Comparison of ENCODE assay signal across 8 cellular contexts in the genomic region with DNA sequence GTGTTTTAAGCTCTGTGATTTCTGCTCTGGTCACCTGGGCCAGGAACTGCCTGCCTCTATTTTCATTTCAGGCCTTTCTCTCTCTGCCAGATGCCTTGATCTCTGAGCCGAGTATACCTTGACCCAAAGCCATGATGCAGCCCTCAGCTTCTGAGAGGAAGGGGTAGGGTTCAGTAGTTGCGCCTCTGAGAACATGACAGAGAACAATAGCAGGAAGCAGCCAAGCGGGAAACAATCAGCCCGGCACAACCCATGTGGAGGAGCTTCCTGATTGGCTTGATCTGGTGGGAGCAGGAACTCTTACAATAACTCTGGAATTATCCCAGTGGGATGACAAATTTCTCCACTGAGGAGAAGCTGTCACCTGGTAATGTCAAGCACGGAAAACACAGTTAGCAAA.
DNase-seq lines count a peak whose midpoint lies in the region; ATAC-seq, FAIRE-seq and TF ChIP-seq lines count a peak whose summit lies in the region.

No MANE protein-coding gene starts in this region.

- no peak overlapping the region for H3K27ac Mint-ChIP-seq in CD8-positive, alpha-beta T cell
- no peak overlapping the region for H3K27ac Mint-ChIP-seq in Calu3 (ENCODE audit: unreplicated experiment)

- H3K9me2 ChIP-seq in Loucy (replicated peaks; ENCODE audit: low read depth, low read length): no peaks in the 10 kb centered on the region

- no peak for TF ChIP-seq RAD21 in HepG2 (CRISPR knock-in tag; IDR thresholded peaks at IDR 0.05)

- no peaks in the 10 kb centered on the region for H3F3A ChIP-seq in Loucy (ENCODE audit: low read depth)

- ATAC-seq in GM21619 (IDR thresholded peaks at IDR 0.05; ENCODE audit: unreplicated experiment) (peak; percentile 78), HepG2 (peak; percentile 47)
- ATAC-seq in CD8-positive, alpha-beta T cell: no peak

- peak; percentile 30 for DNase-seq in GM10266 (ENCODE audit: extremely low spot score)
- no peak for DNase-seq in HepG2 (ENCODE audit: low spot score)
- DNase-seq in CD8-positive, alpha-beta T cell: no peak
- DNase-seq in foreskin melanocyte: no peak
- no peak for DNase-seq in activated CD4-positive, alpha-beta T cell treated with anti-CD3 and anti-CD28 coated beads for 48 hours
- no peak for DNase-seq in Calu3

- TF ChIP-seq CTCF in GM10266 (IDR thresholded peaks at IDR 0.05; ENCODE audit: control insufficient read depth, insufficient read depth, low read depth, missing control alignments): no peak
- no peak for TF ChIP-seq CTCF in Loucy (conservative IDR thresholded peaks at IDR 0.05; ENCODE audit: low read length)
- no peak for TF ChIP-seq CTCF in HepG2 (CRISPR knock-in tag; IDR thresholded peaks at IDR 0.05)
- no peak for TF ChIP-seq CTCF in CD8-positive, alpha-beta T cell (IDR thresholded peaks at IDR 0.05)
- TF ChIP-seq CTCF in Calu3 (IDR thresholded peaks at IDR 0.05; ENCODE audit: unreplicated experiment): no peak

- no peaks in the 10 kb centered on the region for H3K27me3 Mint-ChIP-seq in CD8-positive, alpha-beta T cell (ENCODE audit: low read depth)
- H3K27me3 Mint-ChIP-seq in Calu3 (ENCODE audit: unreplicated experiment): no peaks in the 10 kb centered on the region

- FAIRE-seq in HepG2 (lab: Jason Lieb, UNC): no peak

- H3K4me3 Mint-ChIP-seq in CD8-positive, alpha-beta T cell: no peak overlapping the region
- no peak overlapping the region for H3K4me3 Mint-ChIP-seq in Calu3 (ENCODE audit: low read depth, unreplicated experiment)

- TF ChIP-seq EP300 in HepG2 (IDR thresholded peaks at IDR 0.05; ENCODE audit: low read depth in 2 of 2, low read length in 2 of 2) (no peak), HepG2 (CRISPR knock-in tag; IDR thresholded peaks at IDR 0.05; ENCODE audit: borderline replicate concordance) (no peak)

- no peaks in the 10 kb centered on the region for H3K4me1 Mint-ChIP-seq in CD8-positive, alpha-beta T cell (ENCODE audit: low read depth)
- H3K4me1 Mint-ChIP-seq in Calu3 (ENCODE audit: low read depth, unreplicated experiment): no peaks in the 10 kb centered on the region

- H3K36me3 ChIP-seq in Loucy (ENCODE audit: insufficient read depth, low read length) (no peaks in the 10 kb centered on the region), HepG2 (replicated peaks in 1 of 2; ENCODE audit: control insufficient read depth in 1 of 2, insufficient read depth in 2 of 2, low read length in 2 of 2) (no peaks in the 10 kb centered on the region)
- no peaks in the 10 kb centered on the region for H3K36me3 ChIP-seq in CD8-positive, alpha-beta T cell (ENCODE audit: insufficient read depth, low read length)

- H4K20me1 ChIP-seq in Loucy (ENCODE audit: insufficient read depth, low read length, poor library complexity, severe bottlenecking) (no peaks in the 10 kb centered on the region), HepG2 (ENCODE audit: insufficient read depth, low read length) (no peaks in the 10 kb centered on the region)

- H3K4me2 ChIP-seq in Loucy (ENCODE audit: low read depth, low read length, poor library complexity, severe bottlenecking): no peak overlapping the region
- H3K4me2 ChIP-seq in HepG2 (ENCODE audit: low read depth, low read length): peak overlapping the region; percentile 28

- H3K27me3 ChIP-seq in Loucy (ENCODE audit: insufficient read depth, low read length, poor library complexity, severe bottlenecking): no peaks in the 10 kb centered on the region
- H3K27me3 ChIP-seq in HepG2 (ENCODE audit: control insufficient read depth in 1 of 2, insufficient read depth in 2 of 2, low read length in 2 of 2): no peaks in the 10 kb centered on the region
- H3K27me3 ChIP-seq in CD8-positive, alpha-beta T cell (ENCODE audit: insufficient read depth, low read length): no peaks in the 10 kb centered on the region

- 33% methylated on average over 5 of the region's 5 CpGs for WGBS in HepG2 (ENCODE audit: low lambda C conversion rate)

- no peaks in the 10 kb centered on the region for H3K79me2 ChIP-seq in Loucy (ENCODE audit: insufficient read depth, low read length)
- H3K79me2 ChIP-seq in HepG2 (ENCODE audit: insufficient read depth, low read length): no peaks in the 10 kb centered on the region

- H3K36me3 Mint-ChIP-seq in CD8-positive, alpha-beta T cell: no peaks in the 10 kb centered on the region
- H3K36me3 Mint-ChIP-seq in Calu3 (ENCODE audit: insufficient read depth, unreplicated experiment): no peaks in the 10 kb centered on the region

- in situ Hi-C loops in HepG2 (cut with HindIII; ENCODE audit: extremely low pct_ligation_motif_present, low pct_unique_long_range_greater_than_20kb): loop anchor here (5.0 kb wide), 1 partner anchor 245 kb away; no protein-coding TSS in a partner anchor

- H2AFZ ChIP-seq in Loucy (ENCODE audit: low read length) (0 out of 2 replicates have a peak overlapping the region, but pooled peaks have one; percentile 1), HepG2 (ENCODE audit: low read length) (no peak overlapping the region)

- no peak for TF ChIP-seq POLR2A in HepG2 (IDR thresholded peaks at IDR 0.05; ENCODE audit: insufficient read depth in 1 of 2, low read depth in 2 of 2, low read length in 2 of 2)

- intact Hi-C loops in HepG2 (cut with micrococcal nuclease; ENCODE audit: unreplicated experiment) (no loop called here), Calu3 (cut with micrococcal nuclease; ENCODE audit: unreplicated experiment) (no loop called here)
- intact Hi-C loops in CD8-positive, alpha-beta T cell (cut with DNase I, micrococcal nuclease): no loop called here

- POLR2A ChIA-PET in HepG2 (lab: Yijun Ruan, JAX): no interaction called here
- POLR2A ChIA-PET in CD8-positive, alpha-beta T cell (lab: Charles Lee): no interaction called here

- H3K9ac ChIP-seq in Loucy (ENCODE audit: low read depth, low read length, poor library complexity, severe bottlenecking): no peak overlapping the region
- H3K9ac ChIP-seq in HepG2 (ENCODE audit: insufficient read depth, low read depth, low read length): no peak overlapping the region

- H3K27ac ChIP-seq in HepG2 (ENCODE audit: extremely low read length, insufficient read depth, low read length): peak overlapping the region; percentile 38
- no peak overlapping the region for H3K27ac ChIP-seq in CD8-positive, alpha-beta T cell (ENCODE audit: low read depth, low read length)

- CTCF ChIA-PET in HepG2 (lab: Yijun Ruan, JAX; ENCODE audit: low intra/inter-chr PET ratio, low total read pairs) (no interaction called here), Calu3 (lab: Charles Lee) (interaction anchor here (1.7 kb wide), 1 partner anchor 151 kb away, joined by 5 read pairs; no protein-coding TSS in a partner anchor)
- CTCF ChIA-PET in CD8-positive, alpha-beta T cell (lab: Charles Lee): interaction anchor here (10.2 kb wide), 1 partner anchor 151 kb away, joined by 140 read pairs; no protein-coding TSS in a partner anchor

- H3K4me3 ChIP-seq in Loucy (ENCODE audit: low read length, poor library complexity, severe bottlenecking) (no peak overlapping the region), HepG2 (replicated peaks in 1 of 3; ENCODE audit: insufficient read depth in 1 of 3, low read depth in 2 of 3, low read length in 3 of 3) (no peak overlapping the region)
- no peak overlapping the region for H3K4me3 ChIP-seq in CD8-positive, alpha-beta T cell (ENCODE audit: low read depth, low read length)

- no TSS peak for BruUV-seq in HepG2 (replicated peaks; lab: Mats Ljungman, UMichigan)
- BruUV-seq in Calu3 (replicated peaks; lab: Mats Ljungman, UMichigan): no TSS peak

- H3K9me3 ChIP-seq in Loucy (ENCODE audit: insufficient read depth, low read depth, low read length) (no peaks in the 10 kb centered on the region), HepG2 (ENCODE audit: low read length) (no peaks in the 10 kb centered on the region)
- no peaks in the 10 kb centered on the region for H3K9me3 ChIP-seq in CD8-positive, alpha-beta T cell (ENCODE audit: low read length)

- H3K9me3 Mint-ChIP-seq in CD8-positive, alpha-beta T cell: no peaks in the 10 kb centered on the region
- H3K9me3 Mint-ChIP-seq in Calu3 (ENCODE audit: low read depth, unreplicated experiment): no peaks in the 10 kb centered on the region

- H3K4me1 ChIP-seq in Loucy (ENCODE audit: insufficient read depth, low read length, poor library complexity, severe bottlenecking): no peaks in the 10 kb centered on the region
- peaks cover 37% of the 10 kb centered on the region for H3K4me1 ChIP-seq in HepG2 (ENCODE audit: insufficient read depth, low read length)
- no peaks in the 10 kb centered on the region for H3K4me1 ChIP-seq in CD8-positive, alpha-beta T cell (ENCODE audit: insufficient read depth, low read length)

TF ChIP-seq in HepG2, 621 proteins besides CTCF, POLR2A, EP300 and RAD21:
- TF ChIP-seq NFE2 (CRISPR knock-in tag; IDR thresholded peaks at IDR 0.05) (no peak), SOX5 (CRISPR knock-in tag; IDR thresholded peaks at IDR 0.05; ENCODE audit: borderline replicate concordance) (peak; percentile 70), SOX13 (IDR thresholded peaks at IDR 0.05) (peak; percentile 26; the same call in 1 of the 2 replicates), SOX13 (CRISPR knock-in tag; conservative IDR thresholded peaks at IDR 0.05 in 1 of 2, IDR thresholded peaks at IDR 0.05 in 1 of 2) (peak in 1 of 2 experiments; percentile 46; a peak in 2 of 4 replicates), SOX6 (IDR thresholded peaks at IDR 0.05) (no peak), SOX6 (CRISPR knock-in tag; IDR thresholded peaks at IDR 0.05) (peak; percentile 52), ZNF563 (CRISPR knock-in tag; IDR thresholded peaks at IDR 0.05) (no peak), GABPA (IDR thresholded peaks at IDR 0.05; ENCODE audit: low read depth, low read length) (no peak), GABPA (CRISPR knock-in tag; IDR thresholded peaks at IDR 0.05; ENCODE audit: low read depth) (peak; percentile 54; the same call in 1 of the 2 replicates)
